Comparison of ENCODE assay signal across 20 cellular contexts in genomic region chr15:29883126-29883525, GRCh38.
A peak's percentile ranks its signal among the peaks of the same experiment; 100 is the strongest.
DNase-seq lines count a peak whose midpoint lies in the region; ATAC-seq and TF ChIP-seq lines count a peak whose summit lies in the region.
"Had no signal": no experiment of that assay in that cellular context is flagged by ENCODE, and none has a peak within 500 bp of the region (broad histone marks: within the 10 kb centered on the region; RNA-seq: fewer than 3 reads in every experiment).

No MANE protein-coding gene starts in this region.

- H2AK5ac ChIP-seq in H9 (ENCODE audit: insufficient read length, low read length): no peak overlapping the region
- no peak overlapping the region for H2AK5ac ChIP-seq in mesenchymal stem cell (ENCODE audit: low read length, severe bottlenecking)

- peaks cover 18 to 23% of the 10 kb centered on the region in 2 experiments for H3K4me1 Mint-ChIP-seq in H9

- intact Hi-C loops in dorsolateral prefrontal cortex (cut with DNase I) (no loop called here), sigmoid colon (cut with DNase I) (no loop called here), right lobe of liver (cut with DNase I) (no loop called here)

- H3T11ph ChIP-seq in H9 (ENCODE audit: low read length): no peak overlapping the region

- no peak overlapping the region for H3K18ac ChIP-seq in H9 (ENCODE audit: insufficient read length, low read depth, low read length)
- H3K18ac ChIP-seq in mesenchymal stem cell (ENCODE audit: low read depth in 1 of 2, low read length in 2 of 2): no peak overlapping the region

- no peaks in the 10 kb centered on the region for H3K23me2 ChIP-seq in H9 (ENCODE audit: insufficient read length, low read depth, low read length, poor library complexity, severe bottlenecking)

- no peak for ATAC-seq in right lobe of liver
- ATAC-seq in HG03175 (IDR thresholded peaks at IDR 0.05; ENCODE audit: unreplicated experiment): no peak
- ATAC-seq: CD8-positive, alpha-beta T cell had no signal

- H3K23ac ChIP-seq in H9 (ENCODE audit: insufficient read length, low read depth, low read length): no peak overlapping the region
- no peak overlapping the region for H3K23ac ChIP-seq in mesenchymal stem cell (ENCODE audit: low read length in 2 of 2)

- no peak overlapping the region for H4K91ac ChIP-seq in H9 (ENCODE audit: insufficient read length, low read depth, low read length)
- H4K91ac ChIP-seq in mesenchymal stem cell (ENCODE audit: low read length): no peak overlapping the region

- no peak overlapping the region for H3K56ac ChIP-seq in H9 (ENCODE audit: insufficient read length, low read depth, low read length)

- H2BK5ac ChIP-seq in H9 (ENCODE audit: insufficient read length, low read length) (peak overlapping the region; percentile 12), mesenchymal stem cell (ENCODE audit: low read depth, low read length, poor library complexity, severe bottlenecking) (no peak overlapping the region)

- no peaks in the 10 kb centered on the region for H3K79me1 ChIP-seq in H9 (ENCODE audit: insufficient read depth, low read depth, low read length, poor library complexity, severe bottlenecking)
- no peaks in the 10 kb centered on the region for H3K79me1 ChIP-seq in mesenchymal stem cell (replicated peaks; ENCODE audit: low read length, poor library complexity, severe bottlenecking)

- no CpG with 5 or more reads among the region's 3 CpGs for WGBS in H9 (ENCODE audit: extremely low coverage, insufficient read length, low lambda C conversion rate)
- 0% methylated on average over 3 of the region's 3 CpGs for WGBS in mesenchymal stem cell
- 65 to 85% methylated on average over 3 of the region's 3 CpGs for WGBS in sigmoid colon, 2 donors
- WGBS in right lobe of liver (ENCODE audit: insufficient coverage, low coverage, low lambda C conversion rate, missing lambda C conversion rate): 55% methylated on average over 3 of the region's 3 CpGs

- H3K27me3 Mint-ChIP-seq in H9 (ENCODE audit: low read depth): peaks cover 2% of the 10 kb centered on the region; the same call in 1 of the 2 replicates

- H3K9ac ChIP-seq in H9 (ENCODE audit: extremely low read depth, insufficient read length, low read length): no peak overlapping the region
- no peak overlapping the region for H3K9ac ChIP-seq in mesenchymal stem cell (ENCODE audit: low read length)

- TF ChIP-seq POLR2A in sigmoid colon (IDR thresholded peaks at IDR 0.05) (no peak), right lobe of liver (IDR thresholded peaks at IDR 0.05) (no peak)

- TF ChIP-seq EP300 in sigmoid colon (IDR thresholded peaks at IDR 0.05): no peak

- H3K27me3 ChIP-seq in H9 (ENCODE audit: insufficient read depth, low read length) (no peaks in the 10 kb centered on the region), dorsolateral prefrontal cortex (no peaks in the 10 kb centered on the region), mesenchymal stem cell (ENCODE audit: control insufficient read depth in 1 of 2, insufficient read depth in 1 of 2, low read length in 2 of 2) (peaks cover 0 to 29% of the 10 kb centered on the region in 2 experiments), sigmoid colon (no peaks in the 10 kb centered on the region), right lobe of liver (no peaks in the 10 kb centered on the region)
- H3K27me3 ChIP-seq: ascending aorta, ovary, stomach had no signal

- H3K4me2 ChIP-seq in H9 (ENCODE audit: insufficient read depth, insufficient read length, low read length) (no peak overlapping the region), mesenchymal stem cell (ENCODE audit: low read length, poor library complexity, severe bottlenecking) (no peak overlapping the region)

- no peak overlapping the region for H2AFZ ChIP-seq in H9 (ENCODE audit: low read length)
- no peak overlapping the region for H2AFZ ChIP-seq in mesenchymal stem cell (ENCODE audit: low read depth, low read length)

- H3K4me3 ChIP-seq in dorsolateral prefrontal cortex (no peak overlapping the region), mesenchymal stem cell (ENCODE audit: insufficient read depth in 1 of 2, low read depth in 1 of 2, low read length in 2 of 2) (no peak overlapping the region), sigmoid colon (no peak overlapping the region), right lobe of liver (no peak overlapping the region)
- H3K4me3 ChIP-seq: ascending aorta, ovary, stomach had no signal

- H4K8ac ChIP-seq in H9 (replicated peaks; ENCODE audit: insufficient read length, low read depth, low read length) (no peak overlapping the region), mesenchymal stem cell (ENCODE audit: low read length) (no peak overlapping the region)

- H3K14ac ChIP-seq in H9 (ENCODE audit: insufficient read depth, low read length) (no peak overlapping the region), mesenchymal stem cell (ENCODE audit: low read length in 2 of 2) (no peak overlapping the region)

- H3K79me2 ChIP-seq in H9 (ENCODE audit: insufficient read depth, low read length): no peaks in the 10 kb centered on the region

- no peak overlapping the region for H2BK120ac ChIP-seq in H9 (ENCODE audit: low read depth, low read length, poor library complexity, severe bottlenecking)
- H2BK120ac ChIP-seq in mesenchymal stem cell (ENCODE audit: low read depth, low read length): no peak overlapping the region

- H3K9me3 ChIP-seq in H9 (ENCODE audit: control insufficient read depth, low read depth, low read length) (no peaks in the 10 kb centered on the region), mesenchymal stem cell (ENCODE audit: control insufficient read depth, low read length) (no peaks in the 10 kb centered on the region), sigmoid colon (no peaks in the 10 kb centered on the region), right lobe of liver (no peaks in the 10 kb centered on the region)
- H3K9me3 ChIP-seq: ascending aorta, ovary, stomach had no signal

- H4K20me1 ChIP-seq in H9 (ENCODE audit: control insufficient read depth, insufficient read depth, insufficient read length): no peaks in the 10 kb centered on the region

- H2BK20ac ChIP-seq in H9 (ENCODE audit: low read depth, low read length, poor library complexity, severe bottlenecking): no peak overlapping the region

- H2BK15ac ChIP-seq in H9 (ENCODE audit: low read depth, low read length) (no peak overlapping the region), mesenchymal stem cell (ENCODE audit: low read depth, poor library complexity, severe bottlenecking) (no peak overlapping the region)

- no peak overlapping the region for H3K4me3 Mint-ChIP-seq in H9
- H3K4me3 Mint-ChIP-seq: CD8-positive, alpha-beta T cell had no signal

- H3K4me1 ChIP-seq in H9 (ENCODE audit: insufficient read depth, low read length): no peaks in the 10 kb centered on the region; the same call in 1 of the 2 replicates
- peaks cover 1% of the 10 kb centered on the region for H3K4me1 ChIP-seq in mesenchymal stem cell (ENCODE audit: control insufficient read depth, insufficient read depth, low read depth, low read length)
- peaks cover 0 to 51% (median 38%) of the 10 kb centered on the region in 4 donors for H3K4me1 ChIP-seq in sigmoid colon
- no peaks in the 10 kb centered on the region for H3K4me1 ChIP-seq in right lobe of liver

- no peaks in the 10 kb centered on the region for H3K36me3 Mint-ChIP-seq in H9 (ENCODE audit: insufficient read depth in 1 of 3, low read depth in 3 of 3)
- H3K36me3 Mint-ChIP-seq: CD8-positive, alpha-beta T cell had no signal

- no peaks in the 10 kb centered on the region for H3K36me3 ChIP-seq in mesenchymal stem cell (ENCODE audit: control insufficient read depth in 1 of 2, insufficient read depth in 2 of 2, low read depth in 1 of 2, low read length in 2 of 2)
- H3K36me3 ChIP-seq in sigmoid colon: no peaks in the 10 kb centered on the region
- H3K36me3 ChIP-seq in right lobe of liver: no peaks in the 10 kb centered on the region
- H3K36me3 ChIP-seq: ascending aorta, ovary, stomach had no signal

- TF ChIP-seq CTCF in H9 (conservative IDR thresholded peaks at IDR 0.05) (no peak), dorsolateral prefrontal cortex (IDR thresholded peaks at IDR 0.05 in 54 of 56, conservative IDR thresholded peaks at IDR 0.05 in 2 of 56; ENCODE audit: low read depth in 1 of 56, partially characterized antibody in 56 of 56) (no peak), sigmoid colon (IDR thresholded peaks at IDR 0.05) (no peak), right lobe of liver (IDR thresholded peaks at IDR 0.05) (no peak)

- no peak overlapping the region for H4K5ac ChIP-seq in H9 (ENCODE audit: insufficient read length, low read depth, low read length)

- H3K4ac ChIP-seq in H9 (ENCODE audit: low read depth, low read length) (no peak overlapping the region), mesenchymal stem cell (ENCODE audit: low read depth in 1 of 2, low read length in 2 of 2) (no peak overlapping the region)

- H3K27ac Mint-ChIP-seq in H9: peak overlapping the region in 1 of 3 experiments; percentile 35; a peak in 1 of 7 replicates
- H3K27ac Mint-ChIP-seq: CD8-positive, alpha-beta T cell had no signal

- DNase-seq in H9: peak; percentile 58
- DNase-seq in dorsolateral prefrontal cortex: no peak
- DNase-seq in mesenchymal stem cell: peak; percentile 60
- DNase-seq in sigmoid colon: no peak
- no peak for DNase-seq in DMS79 (lab: John Stamatoyannopoulos, UW)
- DNase-seq in right lobe of liver: no peak
- no peak for DNase-seq in globus pallidus (ENCODE audit: low spot score)
- DNase-seq: activated naive CD4-positive, alpha-beta T cell; CD8-positive, alpha-beta T cell; cortex of kidney; DMS53; HCEC 1CT; NCI-H2107; NCI-H69; ovary; small intestine; stimulated activated CD4-positive, alpha-beta T cell treated with anti-CD3 and anti-CD28 coated beads, Interleukin-4, amount 100 ng/mL, for 1 hour; stomach had no signal

- no peaks in the 10 kb centered on the region for H3K9me3 Mint-ChIP-seq in H9
- H3K9me3 Mint-ChIP-seq: CD8-positive, alpha-beta T cell had no signal

- H2BK12ac ChIP-seq in H9 (ENCODE audit: insufficient read length, low read depth, low read length) (no peak overlapping the region), mesenchymal stem cell (ENCODE audit: low read length in 2 of 2) (no peak overlapping the region)

- no peak overlapping the region for H3K27ac ChIP-seq in H9 (ENCODE audit: insufficient read length, low read depth, low read length)
- peak overlapping the region in 42 of 59 donors; percentile 2 to 73 (median 44) for H3K27ac ChIP-seq in dorsolateral prefrontal cortex
- no peak overlapping the region for H3K27ac ChIP-seq in mesenchymal stem cell (ENCODE audit: low read length, poor library complexity, severe bottlenecking)
- H3K27ac ChIP-seq in sigmoid colon: peak overlapping the region; percentile 36 to 66 (median 62)
- no peak overlapping the region for H3K27ac ChIP-seq in right lobe of liver
- H3K27ac ChIP-seq: ovary had no signal

Comparison
In these comparisons a context has a peak if more than half of its experiments do, and no peak if none do; other contexts are left out.
1. DNase-seq: peak in H9 (single experiment) and mesenchymal stem cell (single experiment); none in dorsolateral prefrontal cortex (0 of 10), sigmoid colon (single experiment), DMS79 (single experiment), right lobe of liver (0 of 3) and globus pallidus (single experiment).
2. H3K27ac ChIP-seq: peak in dorsolateral prefrontal cortex (42 of 59) and sigmoid colon (4 of 4); none in H9 (single experiment), mesenchymal stem cell (single experiment) and right lobe of liver (0 of 3).